29 cellular contexts compared by ENCODE assay signal in the genomic region with DNA sequence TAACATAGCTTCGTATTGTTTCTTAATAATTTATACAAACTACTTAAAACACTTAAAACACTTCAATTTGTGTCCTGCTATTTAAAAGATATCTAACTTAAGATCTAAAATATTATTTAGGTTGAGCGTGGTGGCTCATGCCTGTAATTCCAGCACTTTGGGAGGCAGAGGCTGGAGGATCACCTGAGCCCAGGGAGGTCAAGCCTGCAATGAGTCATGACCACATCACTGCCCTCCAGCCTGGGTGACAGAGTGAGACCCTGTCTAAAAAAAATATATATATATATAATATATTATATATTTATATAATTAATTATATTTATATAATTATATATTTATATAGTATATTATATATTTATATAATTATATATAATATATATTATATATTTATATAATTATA. TPM values are rescaled to one million over a fixed set of nuclear protein-coding genes. Genes with fewer than 3 reads are reported as not detected.
"Had no signal": no experiment of that assay in that cellular context is flagged by ENCODE, and none has a peak within 500 bp of the region (broad histone marks: within the 10 kb centered on the region; RNA-seq: fewer than 3 reads in every experiment).

No MANE protein-coding gene starts in this region.

- H3K36me3 ChIP-seq: breast epithelium, WERI-Rb-1 had no signal

- H3K36me3 Mint-ChIP-seq: activated naive CD4-positive, alpha-beta T cell treated with anti-CD3 and anti-CD28 coated beads, Interleukin-2, amount 50 U/mL, for 24 hours had no signal

- H3K27me3 Mint-ChIP-seq: activated CD4-positive, alpha-beta T cell treated with anti-CD3 and anti-CD28 coated beads, Interleukin-2, amount 10 ng/mL, durations not matched to agents 24 days and 14 days; activated CD8-positive, alpha-beta T cell treated with anti-CD3 and anti-CD28 coated beads for 36 hours; activated naive CD4-positive, alpha-beta T cell treated with anti-CD3 and anti-CD28 coated beads, Interleukin-2, amount 50 U/mL, for 24 hours; activated naive CD8-positive, alpha-beta T cell treated with anti-CD3 and anti-CD28 coated beads, Interleukin-2, amount 10 ng/mL, durations not matched to agents 7 days and 5 days; activated T-helper 17 cell treated with anti-CD3 and anti-CD28 coated beads, Interleukin-2, amount 50 U/mL, for 72 hours had no signal

- H3K27me3 ChIP-seq: body of pancreas, breast epithelium had no signal

- H3K4me3 Mint-ChIP-seq: activated CD4-positive, alpha-beta T cell treated with anti-CD3 and anti-CD28 coated beads, Interleukin-2, amount 10 ng/mL, durations not matched to agents 24 days and 14 days; activated CD8-positive, alpha-beta T cell treated with anti-CD3 and anti-CD28 coated beads for 36 hours; activated naive CD4-positive, alpha-beta T cell treated with anti-CD3 and anti-CD28 coated beads, Interleukin-2, amount 50 U/mL, for 24 hours; activated naive CD8-positive, alpha-beta T cell treated with anti-CD3 and anti-CD28 coated beads, Interleukin-2, amount 10 ng/mL, durations not matched to agents 7 days and 5 days; activated T-cell treated with anti-CD3 and anti-CD28 coated beads, Interleukin-2, amount 50 U/mL, for 72 hours; activated T-helper 17 cell treated with anti-CD3 and anti-CD28 coated beads, Interleukin-2, amount 50 U/mL, for 72 hours had no signal

- H3K4me3 ChIP-seq: body of pancreas, breast epithelium had no signal

- H3K9me3 ChIP-seq: body of pancreas, breast epithelium had no signal

- ATAC-seq: activated CD8-positive, alpha-beta T cell treated with anti-CD3 and anti-CD28 coated beads for 36 hours; activated T-cell treated with anti-CD3 and anti-CD28 coated beads, Interleukin-2, amount 50 U/mL, for 72 hours; activated T-helper 17 cell treated with anti-CD3 and anti-CD28 coated beads, Interleukin-2, amount 50 U/mL, for 72 hours; body of pancreas had no signal

- H3K27ac ChIP-seq: body of pancreas, breast epithelium, WERI-Rb-1 had no signal

- H3K9me3 Mint-ChIP-seq: activated CD4-positive, alpha-beta T cell treated with anti-CD3 and anti-CD28 coated beads, Interleukin-2, amount 10 ng/mL, durations not matched to agents 24 days and 14 days; activated CD8-positive, alpha-beta T cell treated with anti-CD3 and anti-CD28 coated beads for 36 hours; activated naive CD4-positive, alpha-beta T cell treated with anti-CD3 and anti-CD28 coated beads, Interleukin-2, amount 50 U/mL, for 24 hours; activated naive CD8-positive, alpha-beta T cell treated with anti-CD3 and anti-CD28 coated beads, Interleukin-2, amount 10 ng/mL, durations not matched to agents 7 days and 5 days; activated T-cell treated with anti-CD3 and anti-CD28 coated beads, Interleukin-2, amount 50 U/mL, for 72 hours; activated T-helper 17 cell treated with anti-CD3 and anti-CD28 coated beads, Interleukin-2, amount 50 U/mL, for 72 hours had no signal

- H3K4me1 ChIP-seq: body of pancreas, breast epithelium had no signal

- H3K27ac Mint-ChIP-seq: activated CD4-positive, alpha-beta T cell treated with anti-CD3 and anti-CD28 coated beads, Interleukin-2, amount 10 ng/mL, durations not matched to agents 24 days and 14 days; activated CD8-positive, alpha-beta T cell treated with anti-CD3 and anti-CD28 coated beads for 36 hours; activated naive CD4-positive, alpha-beta T cell treated with anti-CD3 and anti-CD28 coated beads, Interleukin-2, amount 50 U/mL, for 24 hours; activated naive CD8-positive, alpha-beta T cell treated with anti-CD3 and anti-CD28 coated beads, Interleukin-2, amount 10 ng/mL, durations not matched to agents 7 days and 5 days; activated T-cell treated with anti-CD3 and anti-CD28 coated beads, Interleukin-2, amount 50 U/mL, for 72 hours; activated T-helper 17 cell treated with anti-CD3 and anti-CD28 coated beads, Interleukin-2, amount 50 U/mL, for 72 hours had no signal

- DNase-seq: activated CD4-positive, alpha-beta T cell treated with anti-CD3 and anti-CD28 coated beads, Interleukin-2, amount 10 ng/mL, durations not matched to agents 24 days and 14 days; activated CD4-positive, alpha-beta T cell treated with anti-CD3 and anti-CD28 coated beads, Interleukin-2, amount 50 U/mL, for 4 hours; activated CD8-positive, alpha-beta T cell treated with anti-CD3 and anti-CD28 coated beads for 36 hours; activated effector memory CD4-positive, alpha-beta T cell treated with anti-CD3 and anti-CD28 coated beads, Interleukin-2, amount 50 U/mL, for 16 hours; activated naive CD4-positive, alpha-beta T cell; activated naive CD8-positive, alpha-beta T cell treated with anti-CD3 and anti-CD28 coated beads, Interleukin-2, amount 10 ng/mL, durations not matched to agents 7 days and 5 days; activated T-cell treated with anti-CD3 and anti-CD28 coated beads, Interleukin-2, amount 50 U/mL, for 1 hour; activated T-cell treated with anti-CD3 and anti-CD28 coated beads, Interleukin-2, amount 50 U/mL, for 72 hours; amygdala; body of pancreas; cerebellar nuclear complex; NCI-H1105; NCI-H1417 treated with DMSO at 0.1 percent for 48 hours; NCI-H187 treated with DMSO at 0.1 percent for 48 hours; NCI-H2081; NCI-H345; NCI-H524 treated with DMSO at 0.1 percent for 48 hours; Right ventricle myocardium superior; SW 1271; T-helper 1 cell; T-helper 2 cell; T-helper 9 cell; WERI-Rb-1 had no signal

RNA-seq across cellular contexts. Expression of gene IRAG1, which starts 53.3 kb away (rescaled TPM):
- total RNA-seq: activated CD4-positive, alpha-beta T cell treated with anti-CD3 and anti-CD28 coated beads, Interleukin-2, amount 10 ng/mL, durations not matched to agents 24 days and 14 days; activated CD8-positive, alpha-beta memory T cell treated with anti-CD3 and anti-CD28 coated beads for 36 hours; activated CD8-positive, alpha-beta T cell treated with anti-CD3 and anti-CD28 coated beads for 36 hours; activated naive CD8-positive, alpha-beta T cell treated with anti-CD3 and anti-CD28 coated beads, Interleukin-2, amount 10 ng/mL, durations not matched to agents 7 days and 5 days; MCF 10A; NCI-H460 had no signal
